In the genomic region with DNA sequence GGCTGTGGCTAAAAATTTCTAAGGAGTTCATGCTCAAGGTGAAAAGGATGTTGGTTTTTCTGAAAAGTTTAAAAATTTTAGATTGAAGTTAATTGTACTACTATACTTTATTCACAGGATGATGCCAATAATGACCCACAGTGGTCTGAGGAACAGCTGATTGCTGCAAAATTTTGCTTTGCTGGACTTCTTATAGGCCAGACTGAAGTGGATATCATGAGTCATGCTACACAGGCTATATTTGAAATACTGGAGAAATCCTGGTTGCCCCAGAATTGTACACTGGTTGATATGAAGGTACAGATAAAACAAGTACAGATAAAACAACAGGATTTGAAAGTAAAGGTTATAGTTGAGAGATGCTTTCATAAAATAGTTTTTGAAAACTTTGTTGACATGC, we compare ENCODE assay signal across 2 cellular contexts.
A peak's percentile ranks its signal among the peaks of the same experiment; 100 is the strongest.
TF ChIP-seq lines count a peak whose summit lies in the region.

No MANE protein-coding gene starts in this region.

TF ChIP-seq in IMR-90, 13 proteins besides CTCF, POLR2A, EP300 and RAD21:
- TF ChIP-seq SMC3 (IDR thresholded peaks at IDR 0.05; ENCODE audit: low read depth, low read length) (no peak), CEBPB (IDR thresholded peaks at IDR 0.05; ENCODE audit: low read depth, low read length) (no peak), RCOR1 (IDR thresholded peaks at IDR 0.05; ENCODE audit: insufficient replicate concordance, low read length) (no peak), CHD1 (IDR thresholded peaks at IDR 0.05; ENCODE audit: low read depth, low read length) (no peak), RFX5 (IDR thresholded peaks at IDR 0.05; ENCODE audit: low read depth, low read length) (no peak), MAFK (IDR thresholded peaks at IDR 0.05; ENCODE audit: low read depth, low read length) (no peak), USF2 (IDR thresholded peaks at IDR 0.05; ENCODE audit: low read depth, low read length) (no peak), BHLHE40 (IDR thresholded peaks at IDR 0.05; ENCODE audit: low read depth, low read length) (no peak), MAZ (IDR thresholded peaks at IDR 0.05; ENCODE audit: borderline replicate concordance, low read depth, low read length) (no peak), FOS (IDR thresholded peaks at IDR 0.05; ENCODE audit: low read depth, low read length) (no peak), MXI1 (IDR thresholded peaks at IDR 0.05; ENCODE audit: borderline replicate concordance, low read depth, low read length) (no peak), NFE2L2 (IDR thresholded peaks at IDR 0.05; ENCODE audit: low read depth, low read length) (no peak)
- TF ChIP-seq, protein P1, sequence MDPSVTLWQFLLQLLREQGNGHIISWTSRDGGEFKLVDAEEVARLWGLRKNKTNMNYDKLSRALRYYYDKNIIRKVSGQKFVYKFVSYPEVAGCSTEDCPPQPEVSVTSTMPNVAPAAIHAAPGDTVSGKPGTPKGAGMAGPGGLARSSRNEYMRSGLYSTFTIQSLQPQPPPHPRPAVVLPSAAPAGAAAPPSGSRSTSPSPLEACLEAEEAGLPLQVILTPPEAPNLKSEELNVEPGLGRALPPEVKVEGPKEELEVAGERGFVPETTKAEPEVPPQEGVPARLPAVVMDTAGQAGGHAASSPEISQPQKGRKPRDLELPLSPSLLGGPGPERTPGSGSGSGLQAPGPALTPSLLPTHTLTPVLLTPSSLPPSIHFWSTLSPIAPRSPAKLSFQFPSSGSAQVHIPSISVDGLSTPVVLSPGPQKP (IDR thresholded peaks at IDR 0.05; ENCODE audit: borderline replicate concordance, low read depth, low read length), result no peak

TF ChIP-seq in K562, 482 proteins besides CTCF, POLR2A, EP300 and RAD21:
- TF ChIP-seq MAFG (tag; conservative IDR thresholded peaks at IDR 0.05) (0 out of 2 replicates have a peak, but pooled peaks have one; percentile 12), PKNOX1 (IDR thresholded peaks at IDR 0.05) (no peak)
- TF ChIP-seq, protein P2, sequence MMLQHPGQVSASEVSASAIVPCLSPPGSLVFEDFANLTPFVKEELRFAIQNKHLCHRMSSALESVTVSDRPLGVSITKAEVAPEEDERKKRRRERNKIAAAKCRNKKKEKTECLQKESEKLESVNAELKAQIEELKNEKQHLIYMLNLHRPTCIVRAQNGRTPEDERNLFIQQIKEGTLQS (IDR thresholded peaks at IDR 0.05), result peak; percentile 26; the same call in 1 of the 2 replicates
- TF ChIP-seq, protein P2 (CRISPR knock-in tag; conservative IDR thresholded peaks at IDR 0.05), result no peak
